9 cellular contexts compared by ENCODE assay signal in the genomic region with DNA sequence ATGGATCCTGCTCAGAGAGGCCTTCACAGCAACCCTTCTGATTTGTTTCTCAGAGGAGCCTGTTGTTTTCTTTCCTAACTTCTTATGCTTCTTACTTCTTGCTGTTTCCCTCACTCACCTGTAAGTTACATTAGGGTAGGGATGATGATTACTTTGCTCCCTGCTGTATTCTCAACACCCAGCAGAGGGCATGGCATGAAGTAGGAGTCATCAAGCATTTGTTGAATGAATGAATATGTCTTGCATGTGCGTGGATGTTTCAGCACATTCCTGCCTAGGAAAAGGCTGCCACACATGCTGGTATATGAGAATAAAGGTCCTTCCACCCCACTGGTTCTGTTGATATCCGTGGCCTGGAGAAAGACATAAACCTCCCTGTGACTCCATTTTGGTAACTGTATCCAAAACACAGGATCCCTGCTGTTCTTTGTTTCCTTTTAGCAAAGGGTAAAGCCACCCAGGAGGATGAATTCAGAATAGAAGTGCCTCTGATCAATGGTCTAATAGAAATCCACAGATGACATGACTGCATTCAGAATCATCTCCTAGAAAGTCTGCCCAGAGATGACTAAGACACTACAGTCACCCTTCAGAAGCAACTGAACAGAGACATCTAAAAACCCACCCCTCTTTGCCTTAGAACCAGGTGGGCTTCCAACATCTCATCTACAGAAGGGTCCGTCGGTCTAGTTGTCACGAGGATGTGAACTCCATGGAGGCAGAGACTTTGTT.
DNase-seq lines count a peak whose midpoint lies in the region; FAIRE-seq and TF ChIP-seq lines count a peak whose summit lies in the region.
"Had no signal": no experiment of that assay in that cellular context is flagged by ENCODE, and none has a peak within 500 bp of the region (broad histone marks: within the 10 kb centered on the region; RNA-seq: fewer than 3 reads in every experiment).

No MANE protein-coding gene starts in this region.

- H3K4me3 ChIP-seq in tibial artery, result no peak overlapping the region

- no peaks in the 10 kb centered on the region for H3K36me3 ChIP-seq in tibial artery

- no peak for TF ChIP-seq POLR2A in GM12891 (IDR thresholded peaks at IDR 0.05; ENCODE audit: low read depth, low read length)

- TF ChIP-seq CTCF in AG09319 (IDR thresholded peaks at IDR 0.05; ENCODE audit: low read depth, low read length) (peak; percentile 55), tibial artery (IDR thresholded peaks at IDR 0.05) (no peak)

- peaks cover 0 to 8% of the 10 kb centered on the region in 2 donors for H3K27me3 ChIP-seq in tibial artery

- DNase-seq in AG09319 (ENCODE audit: extremely low read depth, low read depth) (no peak), GM12891 (ENCODE audit: insufficient read length, low spot score) (no peak), RKO (ENCODE audit: low spot score) (peak; percentile 9), iPS-NIHi11 (ENCODE audit: low spot score) (peak; percentile 56), NCI-H2171 (lab: John Stamatoyannopoulos, UW) (no peak), NCI-H1105 (lab: John Stamatoyannopoulos, UW) (no peak), cerebellum (ENCODE audit: low spot score) (no peak), tibial artery (no peak)
- DNase-seq: activated naive CD8-positive, alpha-beta T cell treated with anti-CD3 and anti-CD28 coated beads for 36 hours had no signal

- FAIRE-seq in GM12891 (lab: Jason Lieb, UNC), result peak; percentile 69

- intact Hi-C loops in tibial artery (cut with DNase I; ENCODE audit: low total_unique reads), result no loop called here

- H3K9me3 ChIP-seq in tibial artery, result no peaks in the 10 kb centered on the region

- no peaks in the 10 kb centered on the region for H3K4me1 ChIP-seq in tibial artery

- H3K27ac ChIP-seq in tibial artery, result no peak overlapping the region

TF ChIP-seq in GM12891, 5 proteins besides CTCF, POLR2A, EP300 and RAD21:
- TF ChIP-seq SPI1 (IDR thresholded peaks at IDR 0.05; ENCODE audit: low read depth, low read length), result no peak
- TF ChIP-seq PAX5 (IDR thresholded peaks at IDR 0.05; ENCODE audit: insufficient read depth, low read length, severe bottlenecking), result no peak
- no peak for TF ChIP-seq POLR2AphosphoS5 (IDR thresholded peaks at IDR 0.05; ENCODE audit: low read depth, low read length)
- no peak for TF ChIP-seq TAF1 (IDR thresholded peaks at IDR 0.05; ENCODE audit: low read depth, low read length)
- no peak for TF ChIP-seq POU2F2 (IDR thresholded peaks at IDR 0.05; ENCODE audit: low read depth, low read length)
TF ChIP-seq in GM12891: peak in this region for 0.

Comparison
In these comparisons a context has a peak if more than half of its experiments do, and no peak if none do; other contexts are left out.
1. DNase-seq: peak in RKO (single experiment) and iPS-NIHi11 (single experiment); none in AG09319 (single experiment), GM12891 (single experiment), NCI-H2171 (single experiment), NCI-H1105 (single experiment), cerebellum (single experiment) and tibial artery (0 of 2).